In genomic region chr21:46323227-46323709, GRCh38 we compare ENCODE assay signal across 8 cellular contexts. TPM values are rescaled to one million over a fixed set of nuclear protein-coding genes. Genes with fewer than 3 reads are reported as not detected.
DNase-seq lines count a peak whose midpoint lies in the region; ATAC-seq and TF ChIP-seq lines count a peak whose summit lies in the region.

No MANE protein-coding gene starts in this region.

- DNase-seq in Calu3: no peak
- DNase-seq in RPMI8226: peak; percentile 43
- no peak for DNase-seq in epithelial cell of proximal tubule (ENCODE audit: low read depth)
- no peak for DNase-seq in ovary
- DNase-seq in MV-4-11 (lab: John Stamatoyannopoulos, UW): no peak

- TF ChIP-seq POLR2A in ovary (IDR thresholded peaks at IDR 0.05): no peak

- no peaks in the 10 kb centered on the region for H3K9me3 Mint-ChIP-seq in Calu3 (ENCODE audit: low read depth, unreplicated experiment)

- peak overlapping the region; percentile 83 for H3K27ac Mint-ChIP-seq in Calu3 (ENCODE audit: unreplicated experiment)

- no peaks in the 10 kb centered on the region for H3K36me3 ChIP-seq in ovary

- H3K36me3 Mint-ChIP-seq in Calu3 (ENCODE audit: insufficient read depth, unreplicated experiment): peaks cover 61% of the 10 kb centered on the region

- H3K4me1 ChIP-seq in ovary (ENCODE audit: insufficient read depth): peaks cover 11% of the 10 kb centered on the region

- peak overlapping the region; percentile 81 for H3K4me3 Mint-ChIP-seq in Calu3 (ENCODE audit: low read depth, unreplicated experiment)

- WGBS in ovary, 3 donors: 1% methylated on average over 31 to 34 of the region's 34 CpGs

- TF ChIP-seq CTCF in Calu3 (IDR thresholded peaks at IDR 0.05; ENCODE audit: unreplicated experiment) (no peak), epithelial cell of proximal tubule (conservative IDR thresholded peaks at IDR 0.05; ENCODE audit: low read depth, low read length) (no peak), ovary (IDR thresholded peaks at IDR 0.05) (no peak)

- intact Hi-C loops in Calu3 (cut with micrococcal nuclease; ENCODE audit: unreplicated experiment) (no loop called here), ovary (cut with DNase I) (no loop called here)

- peak; percentile 6 for ATAC-seq in GM21619 (IDR thresholded peaks at IDR 0.05; ENCODE audit: unreplicated experiment)
- ATAC-seq in GM18873 (IDR thresholded peaks at IDR 0.05; ENCODE audit: low FRiP score, unreplicated experiment): no peak
- ATAC-seq in HG03571 (IDR thresholded peaks at IDR 0.05; ENCODE audit: unreplicated experiment): no peak

- no peaks in the 10 kb centered on the region for H3K9me3 ChIP-seq in ovary

- no TSS peak for BruUV-seq in Calu3 (replicated peaks; lab: Mats Ljungman, UMichigan)

- no peak overlapping the region for H3K27ac ChIP-seq in ovary

- peaks cover 27% of the 10 kb centered on the region for H3K4me1 Mint-ChIP-seq in Calu3 (ENCODE audit: low read depth, unreplicated experiment)

- H3K27me3 ChIP-seq in ovary: no peaks in the 10 kb centered on the region

- H3K4me3 ChIP-seq in epithelial cell of proximal tubule (ENCODE audit: low read depth, low read length) (peak overlapping the region; percentile 100), ovary (peak overlapping the region; percentile 83)

- no peaks in the 10 kb centered on the region for H3K27me3 Mint-ChIP-seq in Calu3 (ENCODE audit: unreplicated experiment)

- CTCF ChIA-PET in Calu3 (lab: Charles Lee): interaction anchor here (0.5 to 0.6 kb wide), 2 partner anchors 34 to 103 kb away, joined by 4 read pairs; no protein-coding TSS in a partner anchor

- TF ChIP-seq EP300 in ovary (IDR thresholded peaks at IDR 0.05): no peak

RNA-seq across cellular contexts. Expression of gene C21orf58, which starts 0.4 kb away (rescaled TPM):
- total RNA-seq in Calu3 (2022): 23.4 and 28.2 TPM in 2 replicates
- total RNA-seq in epithelial cell of proximal tubule: 10.3 and 12.1 TPM in 2 replicates
- 10 to 100 TPM in 1 of 7 donors, 1 to 10 TPM in 6; 1.6 to 26.8 (median 2.3) TPM for total RNA-seq in ovary
- polyA plus RNA-seq in ovary: 1 to 10 TPM in 1 of 2 donors, under 1 TPM in 1; 0.63 to 2.7 TPM

RNA-seq across cellular contexts. Expression of gene PCNT, which starts 0.7 kb away (rescaled TPM):
- total RNA-seq in Calu3 (2022) (32.2 and 34.3 TPM in 2 replicates), epithelial cell of proximal tubule (15.1 and 18.7 TPM in 2 replicates), ovary (10 to 100 TPM; 14.7 to 28.2 (median 24.0) TPM)
- polyA plus RNA-seq in ovary: 10 to 100 TPM; 11.1 to 11.4 TPM

RNA-seq across cellular contexts. Expression of gene YBEY, which starts 37.1 kb away (rescaled TPM):
- total RNA-seq in Calu3 (2022): 10.4 and 11.3 TPM in 2 replicates
- total RNA-seq in epithelial cell of proximal tubule: 7.0 and 10.9 TPM in 2 replicates
- 10 to 100 TPM; 10.7 to 22.6 (median 14.9) TPM for total RNA-seq in ovary
- 10 to 100 TPM; 16.4 to 27.9 TPM for polyA plus RNA-seq in ovary

RNA-seq across cellular contexts. Expression of gene MCM3AP, which starts 37.9 kb away (rescaled TPM):
- 64.1 and 66.5 TPM in 2 replicates for total RNA-seq in Calu3 (2022)
- total RNA-seq in epithelial cell of proximal tubule: 65.1 and 84.7 TPM in 2 replicates
- total RNA-seq in ovary: 10 to 100 TPM; 58.2 to 89.3 (median 84.5) TPM
- polyA plus RNA-seq in ovary: 10 to 100 TPM; 35.9 to 50.4 TPM
